ENCODE assay signal across 1 cellular context in the genomic region with DNA sequence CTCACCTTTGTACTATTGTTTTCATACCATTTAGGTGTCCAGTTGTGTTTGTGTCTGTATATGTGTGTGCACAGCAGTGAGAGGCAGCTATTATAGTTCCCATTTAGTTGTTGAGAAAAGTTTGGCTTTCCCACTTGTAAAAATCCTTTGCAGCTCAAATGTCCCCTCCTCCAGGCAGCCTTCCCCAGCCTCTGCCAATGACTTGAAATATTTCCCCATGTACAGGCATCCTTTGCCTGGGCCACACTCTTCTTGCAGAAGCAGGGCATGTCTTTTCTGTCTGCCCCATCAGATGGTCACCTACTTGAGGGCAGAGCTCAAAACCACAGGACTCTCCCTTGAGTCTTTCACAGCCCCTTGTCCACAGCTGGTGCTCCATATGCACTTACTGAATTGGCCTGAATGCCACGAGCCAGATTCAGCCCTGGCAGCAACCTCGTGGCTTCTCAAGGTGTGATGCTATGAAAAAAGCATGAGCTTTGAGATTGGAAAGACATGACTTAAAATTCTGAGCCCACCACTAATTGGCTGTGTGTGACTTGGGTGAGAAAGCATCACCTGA.
TF ChIP-seq lines count a peak whose summit lies in the region.

No MANE protein-coding gene starts in this region.

TF ChIP-seq in H1, 55 proteins besides CTCF, POLR2A, EP300 and RAD21 (continued from another document):
- TF ChIP-seq, protein P1, sequence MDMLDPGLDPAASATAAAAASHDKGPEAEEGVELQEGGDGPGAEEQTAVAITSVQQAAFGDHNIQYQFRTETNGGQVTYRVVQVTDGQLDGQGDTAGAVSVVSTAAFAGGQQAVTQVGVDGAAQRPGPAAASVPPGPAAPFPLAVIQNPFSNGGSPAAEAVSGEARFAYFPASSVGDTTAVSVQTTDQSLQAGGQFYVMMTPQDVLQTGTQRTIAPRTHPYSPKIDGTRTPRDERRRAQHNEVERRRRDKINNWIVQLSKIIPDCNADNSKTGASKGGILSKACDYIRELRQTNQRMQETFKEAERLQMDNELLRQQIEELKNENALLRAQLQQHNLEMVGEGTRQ (IDR thresholded peaks at IDR 0.05; ENCODE audit: low read length), result no peak
